In the genomic region with DNA sequence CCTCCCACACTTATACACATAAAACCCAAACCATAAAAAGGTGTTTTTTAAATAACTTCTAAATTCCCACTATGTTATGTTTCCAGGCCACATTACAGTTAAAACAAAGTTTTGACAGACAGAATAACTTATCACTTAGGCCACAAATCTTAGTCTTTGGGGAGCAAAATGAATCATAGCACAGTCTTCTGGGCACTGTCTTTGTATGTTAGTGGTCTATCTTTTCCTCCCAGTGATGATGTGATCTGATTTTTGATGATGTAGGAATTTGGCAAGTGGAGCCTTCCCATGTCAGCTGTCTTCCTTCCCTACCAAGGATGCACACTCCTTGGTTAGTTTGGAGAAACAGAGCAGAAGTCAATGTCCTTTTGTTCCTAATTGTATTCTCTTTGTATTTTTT, we compare ENCODE assay signal across 21 cellular contexts.
"Had no signal": no experiment of that assay in that cellular context is flagged by ENCODE, and none has a peak within 500 bp of the region (broad histone marks: within the 10 kb centered on the region; RNA-seq: fewer than 3 reads in every experiment).

No MANE protein-coding gene starts in this region.

- DNase-seq: activated B cell treated with CpG ODN at 0.5 μM for 24 hours; activated CD4-positive, alpha-beta memory T cell treated with anti-CD3 and anti-CD28 coated beads, Interleukin-2, amount 10 ng/mL, durations not matched to agents 7 days and 5 days; activated CD4-positive, alpha-beta T cell treated with anti-CD3 and anti-CD28 coated beads for 1 hour; activated CD4-positive, alpha-beta T cell treated with anti-CD3 and anti-CD28 coated beads, Interleukin-2, amount 50 U/mL, for 1 hour; activated gamma-delta T cell; activated naive CD4-positive, alpha-beta T cell treated with anti-CD3 and anti-CD28 coated beads for 36 hours; activated T-cell treated with anti-CD3 and anti-CD28 coated beads for 4 hours; activated T-cell treated with anti-CD3 and anti-CD28 coated beads, Interleukin-2, amount 50 U/mL, for 48 hours; amygdala; MG63; MV-4-11; NCI-H1092 treated with DMSO at 0.1 percent for 48 hours; NCI-H1417 treated with DMSO at 0.1 percent for 48 hours; NCI-H1694 treated with DMSO at 0.1 percent for 48 hours; NCI-H2029 treated with DMSO at 0.1 percent for 48 hours; NCI-H510A treated with DMSO at 0.1 percent for 48 hours; NCI-H69; Peyer's patch; SHP77 treated with DMSO at 0.1 percent for 48 hours; T-helper 9 cell had no signal

- H3K4me3 ChIP-seq: MG63, Peyer's patch had no signal

- H3K27me3 ChIP-seq: MG63, Peyer's patch had no signal

- H3K9me3 ChIP-seq: MG63, Peyer's patch had no signal

- H3K9ac ChIP-seq: KMS-11 had no signal

- H3K27ac ChIP-seq: KMS-11, Peyer's patch had no signal

- H3K4me2 ChIP-seq: KMS-11 had no signal

- H3K36me3 ChIP-seq: MG63, Peyer's patch had no signal

- H3K4me1 ChIP-seq: Peyer's patch had no signal
